11 cellular contexts compared by ENCODE assay signal in genomic region chr5:168364738-168365550, GRCh38.
DNase-seq lines count a peak whose midpoint lies in the region; ATAC-seq and TF ChIP-seq lines count a peak whose summit lies in the region.
"Had no signal": no experiment of that assay in that cellular context is flagged by ENCODE, and none has a peak within 500 bp of the region (broad histone marks: within the 10 kb centered on the region; RNA-seq: fewer than 3 reads in every experiment).

No MANE protein-coding gene starts in this region.

- no peaks in the 10 kb centered on the region for H3K27me3 Mint-ChIP-seq in mesothelial cell of epicardium (ENCODE audit: low read depth)
- peaks cover 6% of the 10 kb centered on the region for H3K27me3 Mint-ChIP-seq in activated T-helper 2 cell treated with anti-CD3 and anti-CD28 coated beads, Interferon-gamma antibody, Interleukin-2, Interleukin-4, amounts not matched to agents 10 μg/mL and 5 μg/mL and 100 μg/mL, durations not matched to agents 14 hours and 24 hours and 36 hours (ENCODE audit: low read depth)
- H3K27me3 Mint-ChIP-seq: activated B cell treated with CpG ODN at 0.5 μM for 24 hours; activated naive CD8-positive, alpha-beta T cell treated with anti-CD3 and anti-CD28 coated beads, Interleukin-2, amount 10 ng/mL, durations not matched to agents 7 days and 5 days had no signal

- peaks cover 51% of the 10 kb centered on the region for H3K4me1 Mint-ChIP-seq in mesothelial cell of epicardium
- H3K4me1 Mint-ChIP-seq in activated T-helper 2 cell treated with anti-CD3 and anti-CD28 coated beads, Interferon-gamma antibody, Interleukin-2, Interleukin-4, amounts not matched to agents 10 μg/mL and 5 μg/mL and 100 μg/mL, durations not matched to agents 14 hours and 24 hours and 36 hours (ENCODE audit: low read depth): no peaks in the 10 kb centered on the region
- H3K4me1 Mint-ChIP-seq: activated B cell treated with CpG ODN at 0.5 μM for 24 hours; activated naive CD8-positive, alpha-beta T cell treated with anti-CD3 and anti-CD28 coated beads, Interleukin-2, amount 10 ng/mL, durations not matched to agents 7 days and 5 days had no signal

- TF ChIP-seq POLR2A in gastroesophageal sphincter (IDR thresholded peaks at IDR 0.05): no peak

- intact Hi-C loops in activated T-helper 2 cell treated with anti-CD3 and anti-CD28 coated beads, Interferon-gamma antibody, Interleukin-2, Interleukin-4, amounts not matched to agents 10 μg/mL and 5 μg/mL and 100 μg/mL, durations not matched to agents 14 hours and 24 hours and 36 hours (cut with micrococcal nuclease): no loop called here

- H3K36me3 ChIP-seq in gastroesophageal sphincter: no peaks in the 10 kb centered on the region
- H3K36me3 ChIP-seq: BLaER1 had no signal

- peak overlapping the region; percentile 10 for H3K4me3 ChIP-seq in epithelial cell of proximal tubule (ENCODE audit: low read depth, low read length)
- no peak overlapping the region for H3K4me3 ChIP-seq in gastroesophageal sphincter
- H3K4me3 ChIP-seq: BLaER1 had no signal

- TF ChIP-seq CTCF in epithelial cell of proximal tubule (conservative IDR thresholded peaks at IDR 0.05; ENCODE audit: low read depth, low read length) (no peak), mesothelial cell of epicardium (IDR thresholded peaks at IDR 0.05; ENCODE audit: unreplicated experiment) (no peak), gastroesophageal sphincter (IDR thresholded peaks at IDR 0.05) (no peak)

- TF ChIP-seq EP300 in gastroesophageal sphincter (IDR thresholded peaks at IDR 0.05): no peak

- DNase-seq in AG08396 (ENCODE audit: low spot score) (peak; percentile 33), NCI-H226 (peak; percentile 82), epithelial cell of proximal tubule (ENCODE audit: low read depth) (no peak), mesothelial cell of epicardium (ENCODE audit: low spot score in 2 of 2, unreplicated experiment in 2 of 2) (no peak), HT-29 (ENCODE audit: low spot score) (no peak)
- DNase-seq in activated T-helper 2 cell treated with anti-CD3 and anti-CD28 coated beads, Interferon-gamma antibody, Interleukin-2, Interleukin-4, amounts not matched to agents 10 μg/mL and 5 μg/mL and 100 μg/mL, durations not matched to agents 14 hours and 24 hours and 36 hours (ENCODE audit: low spot score): no peak
- DNase-seq: activated B cell treated with CpG ODN at 0.5 μM for 24 hours; activated naive CD8-positive, alpha-beta T cell treated with anti-CD3 and anti-CD28 coated beads, Interleukin-2, amount 10 ng/mL, durations not matched to agents 7 days and 5 days had no signal

- H3K27ac ChIP-seq in gastroesophageal sphincter: no peak overlapping the region
- H3K27ac ChIP-seq: BLaER1 had no signal

- H3K9me3 ChIP-seq in gastroesophageal sphincter: no peaks in the 10 kb centered on the region
- H3K9me3 ChIP-seq: BLaER1 had no signal

- H3K27ac Mint-ChIP-seq in mesothelial cell of epicardium: peak overlapping the region; percentile 81
- no peak overlapping the region for H3K27ac Mint-ChIP-seq in activated T-helper 2 cell treated with anti-CD3 and anti-CD28 coated beads, Interferon-gamma antibody, Interleukin-2, Interleukin-4, amounts not matched to agents 10 μg/mL and 5 μg/mL and 100 μg/mL, durations not matched to agents 14 hours and 24 hours and 36 hours
- H3K27ac Mint-ChIP-seq: activated B cell treated with CpG ODN at 0.5 μM for 24 hours; activated naive CD8-positive, alpha-beta T cell treated with anti-CD3 and anti-CD28 coated beads, Interleukin-2, amount 10 ng/mL, durations not matched to agents 7 days and 5 days had no signal

- H3K4me3 Mint-ChIP-seq in mesothelial cell of epicardium: no peak overlapping the region
- H3K4me3 Mint-ChIP-seq in activated T-helper 2 cell treated with anti-CD3 and anti-CD28 coated beads, Interferon-gamma antibody, Interleukin-2, Interleukin-4, amounts not matched to agents 10 μg/mL and 5 μg/mL and 100 μg/mL, durations not matched to agents 14 hours and 24 hours and 36 hours (ENCODE audit: low read depth): no peak overlapping the region
- H3K4me3 Mint-ChIP-seq: activated B cell treated with CpG ODN at 0.5 μM for 24 hours; activated naive CD8-positive, alpha-beta T cell treated with anti-CD3 and anti-CD28 coated beads, Interleukin-2, amount 10 ng/mL, durations not matched to agents 7 days and 5 days had no signal

- peaks cover 3% of the 10 kb centered on the region for H3K27me3 ChIP-seq in gastroesophageal sphincter
- H3K27me3 ChIP-seq: BLaER1 had no signal

- ATAC-seq in GM21529 (IDR thresholded peaks at IDR 0.05; ENCODE audit: unreplicated experiment): no peak
- ATAC-seq in gastroesophageal sphincter: no peak

- WGBS in gastroesophageal sphincter (ENCODE audit: low coverage in 1 of 2), 2 donors: 51 to 69% methylated on average over 6 to 8 of the region's 12 CpGs

- no peaks in the 10 kb centered on the region for H3K9me3 Mint-ChIP-seq in mesothelial cell of epicardium
- no peaks in the 10 kb centered on the region for H3K9me3 Mint-ChIP-seq in activated T-helper 2 cell treated with anti-CD3 and anti-CD28 coated beads, Interferon-gamma antibody, Interleukin-2, Interleukin-4, amounts not matched to agents 10 μg/mL and 5 μg/mL and 100 μg/mL, durations not matched to agents 14 hours and 24 hours and 36 hours
- H3K9me3 Mint-ChIP-seq: activated B cell treated with CpG ODN at 0.5 μM for 24 hours; activated naive CD8-positive, alpha-beta T cell treated with anti-CD3 and anti-CD28 coated beads, Interleukin-2, amount 10 ng/mL, durations not matched to agents 7 days and 5 days had no signal

- H3K36me3 Mint-ChIP-seq in mesothelial cell of epicardium: no peaks in the 10 kb centered on the region
- H3K36me3 Mint-ChIP-seq in activated T-helper 2 cell treated with anti-CD3 and anti-CD28 coated beads, Interferon-gamma antibody, Interleukin-2, Interleukin-4, amounts not matched to agents 10 μg/mL and 5 μg/mL and 100 μg/mL, durations not matched to agents 14 hours and 24 hours and 36 hours (ENCODE audit: low read depth): no peaks in the 10 kb centered on the region
- H3K36me3 Mint-ChIP-seq: activated naive CD8-positive, alpha-beta T cell treated with anti-CD3 and anti-CD28 coated beads, Interleukin-2, amount 10 ng/mL, durations not matched to agents 7 days and 5 days had no signal

- H3K4me1 ChIP-seq in gastroesophageal sphincter: no peaks in the 10 kb centered on the region
- H3K4me1 ChIP-seq: BLaER1 had no signal

Comparison
In these comparisons a context has a peak if more than half of its experiments do, and no peak if none do; other contexts are left out.
1. DNase-seq: peak in AG08396 (single experiment) and NCI-H226 (single experiment); none in epithelial cell of proximal tubule (single experiment), mesothelial cell of epicardium (0 of 2), HT-29 (single experiment) and activated T-helper 2 cell treated with anti-CD3 and anti-CD28 coated beads, Interferon-gamma antibody, Interleukin-2, Interleukin-4, amounts not matched to agents 10 μg/mL and 5 μg/mL and 100 μg/mL, durations not matched to agents 14 hours and 24 hours and 36 hours (single experiment).